Comparison of ENCODE assay signal across 1 cellular context in the genomic region with DNA sequence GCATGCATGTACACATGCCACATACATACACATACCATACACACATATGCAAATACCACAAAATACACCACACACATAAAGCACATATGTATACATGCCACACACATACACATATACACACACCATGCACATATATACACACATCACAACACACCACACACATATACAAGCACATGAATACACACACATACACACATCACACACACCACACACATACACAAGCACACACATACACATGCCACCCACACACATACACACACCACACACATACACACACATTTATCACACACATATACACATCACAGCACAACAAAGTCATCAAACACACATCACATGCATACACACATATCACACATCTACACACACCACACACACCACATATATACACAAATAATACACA.
TF ChIP-seq lines count a peak whose summit lies in the region.

No MANE protein-coding gene starts in this region.

TF ChIP-seq in HepG2, 621 proteins besides CTCF, POLR2A, EP300 and RAD21 (continued from another document):
- no peak for TF ChIP-seq SRSF9 (IDR thresholded peaks at IDR 0.05; ENCODE audit: borderline replicate concordance, insufficient read depth, low read depth, low read length, poor library complexity, severe bottlenecking)
- peak; percentile 49; the same call in 1 of the 2 replicates for TF ChIP-seq FOXP1 (IDR thresholded peaks at IDR 0.05)
- no peak for TF ChIP-seq FOXP1 (CRISPR knock-in tag; IDR thresholded peaks at IDR 0.05)
- 0 out of 2 replicates have a peak, but pooled peaks have one; percentile 10 for TF ChIP-seq RAD51 (IDR thresholded peaks at IDR 0.05; ENCODE audit: borderline replicate concordance)
